Comparison of ENCODE assay signal across 17 cellular contexts in the genomic region with DNA sequence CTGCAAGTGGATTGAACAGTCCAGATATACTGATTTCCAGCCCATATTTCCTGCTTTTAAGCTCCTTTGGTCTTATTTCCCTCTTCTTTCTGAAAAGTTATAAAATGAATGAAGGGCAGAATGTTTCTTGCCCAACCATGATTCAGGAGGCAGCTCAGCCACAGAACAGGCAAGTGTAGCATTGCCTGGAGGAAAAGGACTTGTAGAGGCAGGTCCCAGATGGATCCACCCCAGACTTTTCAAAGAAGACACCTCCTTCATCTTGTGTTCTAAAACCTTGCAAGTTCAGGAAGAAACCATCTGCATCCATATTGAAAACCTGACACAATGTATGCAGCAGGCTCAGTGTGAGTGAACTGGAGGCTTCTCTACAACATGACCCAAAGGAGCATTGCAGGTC. TPM values are rescaled to one million over a fixed set of nuclear protein-coding genes. Genes with fewer than 3 reads are reported as not detected.
A peak's percentile ranks its signal among the peaks of the same experiment; 100 is the strongest.
DNase-seq lines count a peak whose midpoint lies in the region; ATAC-seq and TF ChIP-seq lines count a peak whose summit lies in the region.
"Had no signal": no experiment of that assay in that cellular context is flagged by ENCODE, and none has a peak within 500 bp of the region (broad histone marks: within the 10 kb centered on the region; RNA-seq: fewer than 3 reads in every experiment).

A gene with protein sequence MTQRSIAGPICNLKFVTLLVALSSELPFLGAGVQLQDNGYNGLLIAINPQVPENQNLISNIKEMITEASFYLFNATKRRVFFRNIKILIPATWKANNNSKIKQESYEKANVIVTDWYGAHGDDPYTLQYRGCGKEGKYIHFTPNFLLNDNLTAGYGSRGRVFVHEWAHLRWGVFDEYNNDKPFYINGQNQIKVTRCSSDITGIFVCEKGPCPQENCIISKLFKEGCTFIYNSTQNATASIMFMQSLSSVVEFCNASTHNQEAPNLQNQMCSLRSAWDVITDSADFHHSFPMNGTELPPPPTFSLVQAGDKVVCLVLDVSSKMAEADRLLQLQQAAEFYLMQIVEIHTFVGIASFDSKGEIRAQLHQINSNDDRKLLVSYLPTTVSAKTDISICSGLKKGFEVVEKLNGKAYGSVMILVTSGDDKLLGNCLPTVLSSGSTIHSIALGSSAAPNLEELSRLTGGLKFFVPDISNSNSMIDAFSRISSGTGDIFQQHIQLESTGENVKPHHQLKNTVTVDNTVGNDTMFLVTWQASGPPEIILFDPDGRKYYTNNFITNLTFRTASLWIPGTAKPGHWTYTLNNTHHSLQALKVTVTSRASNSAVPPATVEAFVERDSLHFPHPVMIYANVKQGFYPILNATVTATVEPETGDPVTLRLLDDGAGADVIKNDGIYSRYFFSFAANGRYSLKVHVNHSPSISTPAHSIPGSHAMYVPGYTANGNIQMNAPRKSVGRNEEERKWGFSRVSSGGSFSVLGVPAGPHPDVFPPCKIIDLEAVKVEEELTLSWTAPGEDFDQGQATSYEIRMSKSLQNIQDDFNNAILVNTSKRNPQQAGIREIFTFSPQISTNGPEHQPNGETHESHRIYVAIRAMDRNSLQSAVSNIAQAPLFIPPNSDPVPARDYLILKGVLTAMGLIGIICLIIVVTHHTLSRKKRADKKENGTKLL (plus strand): TSS at position 299 of the 400 bp plus-strand sequence. CDS start 77 bp downstream, at position 376.

- DNase-seq in RWPE2 (ENCODE audit: low spot score): no peak
- DNase-seq in epithelial cell of prostate (ENCODE audit: low read depth, low spot score): peak; percentile 81
- DNase-seq in lower leg skin (ENCODE audit: low spot score in 2 of 2): no peak
- DNase-seq in COR-L47 (lab: John Stamatoyannopoulos, UW): no peak
- DNase-seq in testis: no peak
- DNase-seq in dermis blood vessel endothelial cell: no peak
- no peak for DNase-seq in activated T-cell treated with anti-CD3 and anti-CD28 coated beads, Interleukin-2, amount 50 U/mL, for 1 hour
- DNase-seq: ACHN; DMS79 treated with DMSO at 0.1 percent for 48 hours; NCI-H1105; NCI-H2081 treated with DMSO at 0.1 percent for 48 hours; NCI-H446 treated with DMSO at 0.1 percent for 48 hours; NK-92 treated with Interleukin-12 subunit alpha and Interleukin-12 subunit beta, amount 100 ng/mL, for 24 hours; SHP77 had no signal

- peak within 1 kb of the TSS; percentile 78 for H3K27ac ChIP-seq in RWPE2 (ENCODE audit: poor library complexity, severe bottlenecking)
- H3K27ac ChIP-seq in epithelial cell of prostate: peak within 1 kb of the TSS; percentile 86
- no peak within 1 kb of the TSS for H3K27ac ChIP-seq in testis
- H3K27ac ChIP-seq: C4-2B, SK-N-MC had no signal

- H3K4me3 ChIP-seq in RWPE2 (ENCODE audit: severe bottlenecking) (peak within 1 kb of the TSS; percentile 3), lower leg skin (ENCODE audit: low read depth, poor library complexity, severe bottlenecking) (no peak within 1 kb of the TSS), testis (no peak within 1 kb of the TSS)
- H3K4me3 ChIP-seq: SK-N-MC had no signal

- H3K36me3 ChIP-seq in RWPE2 (ENCODE audit: low read depth) (no peaks in the 10 kb centered on the region), testis (ENCODE audit: low read depth, missing control alignments) (no peaks in the 10 kb centered on the region)

- TF ChIP-seq POLR2A in lower leg skin (IDR thresholded peaks at IDR 0.05) (no peak), testis (IDR thresholded peaks at IDR 0.05) (no peak)

- ATAC-seq in RWPE2 (ENCODE audit: low read depth): peak; percentile 82
- ATAC-seq: HCT116 had no signal

- H3K4me1 ChIP-seq in RWPE2 (ENCODE audit: insufficient read depth, poor library complexity, severe bottlenecking): peaks cover 36% of the 10 kb centered on the region
- no peaks in the 10 kb centered on the region for H3K4me1 ChIP-seq in testis

- intact Hi-C loops in lower leg skin (cut with DNase I; ENCODE audit: low total_unique reads) (no loop called here), testis (cut with DNase I; ENCODE audit: low total_unique reads) (no loop called here)

- TF ChIP-seq CTCF in RWPE2 (IDR thresholded peaks at IDR 0.05; ENCODE audit: poor library complexity, severe bottlenecking): no peak
- TF ChIP-seq CTCF in lower leg skin (IDR thresholded peaks at IDR 0.05): no peak
- TF ChIP-seq CTCF in testis (IDR thresholded peaks at IDR 0.05): no peak

- no peaks in the 10 kb centered on the region for H3K9me3 ChIP-seq in RWPE2 (ENCODE audit: severe bottlenecking)
- no peaks in the 10 kb centered on the region for H3K9me3 ChIP-seq in testis

- H3K27me3 ChIP-seq in RWPE2 (ENCODE audit: insufficient read depth, poor library complexity, severe bottlenecking): no peaks in the 10 kb centered on the region
- no peaks in the 10 kb centered on the region for H3K27me3 ChIP-seq in testis

RNA-seq across cellular contexts. Expression of the gene that starts here (rescaled TPM):
- 100 to 1,000 TPM in 2 of 4 donors, 10 to 100 TPM in 2; 29.8 to 119 (median 74.2) TPM for total RNA-seq in lower leg skin
- total RNA-seq in testis: 1 to 10 TPM; 1.7 to 2.6 TPM
- polyA plus RNA-seq in testis (ENCODE audit: insufficient read depth, low read depth, low replicate concordance): 4.5 TPM
- under 0.01 TPM in 1 of 2 replicates, not detected in the other for total RNA-seq in dermis blood vessel endothelial cell

Comparison
In these comparisons a context has a peak if more than half of its experiments do, and no peak if none do; other contexts are left out.
1. RNA of the gene that starts here (total RNA-seq): 29.8 to 119 TPM in lower leg skin; 1.7 to 2.6 TPM in testis and under 0.01 TPM in dermis blood vessel endothelial cell; every median in the first group is over 4 times any median in the second.
2. H3K27ac ChIP-seq: peak in RWPE2 (single experiment) and epithelial cell of prostate (single experiment); none in testis (0 of 2).